Comparison of ENCODE assay signal across 8 cellular contexts in the genomic region with DNA sequence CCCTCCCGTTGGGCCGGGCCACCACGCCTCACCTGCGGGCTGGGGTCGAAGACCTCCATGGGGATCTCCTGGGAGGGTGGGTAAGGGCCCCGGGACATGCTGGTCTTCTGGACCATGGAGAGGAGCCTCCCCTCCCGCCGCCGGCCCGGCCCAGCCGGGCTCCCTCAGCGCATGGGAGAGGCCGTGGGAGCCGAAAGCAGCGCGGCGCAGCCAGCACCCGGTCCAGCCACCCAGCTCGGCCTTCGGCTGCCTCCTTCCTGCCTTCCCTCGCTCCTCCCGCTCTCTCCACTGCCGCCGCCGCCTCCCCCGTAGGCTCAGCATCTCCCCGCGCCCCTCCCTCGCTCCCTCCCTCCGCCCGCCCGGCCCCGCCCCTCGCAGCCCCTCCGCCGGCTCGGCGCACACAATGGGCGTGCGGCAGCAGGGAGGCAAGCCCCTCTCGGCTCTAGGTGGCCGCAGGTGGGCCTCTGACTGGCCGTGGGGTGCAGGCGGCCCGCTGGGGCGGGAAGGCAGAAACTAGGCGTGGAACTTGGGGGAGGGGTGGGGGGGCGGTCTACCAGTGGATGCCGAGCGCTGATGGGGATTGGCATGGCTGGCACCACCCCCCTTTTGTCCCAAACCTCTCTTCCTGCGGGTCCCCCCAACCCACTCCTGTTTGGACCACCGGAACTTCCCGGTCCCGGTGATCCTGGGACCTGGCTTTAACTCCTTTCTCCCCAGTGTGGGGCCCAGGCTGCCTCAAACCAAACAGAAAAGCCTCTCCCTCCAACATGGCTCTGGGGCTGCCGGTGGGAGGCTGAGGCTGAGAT. TPM values are rescaled to one million over a fixed set of nuclear protein-coding genes. Genes with fewer than 3 reads are reported as not detected.
DNase-seq lines count a peak whose midpoint lies in the region; ATAC-seq and TF ChIP-seq lines count a peak whose summit lies in the region.

A gene (minus strand): TSS at position 290 of the 806 bp plus-strand sequence. CDS start 174 bp downstream, at position 116.

- H3K4me3 ChIP-seq in AG04449 (ENCODE audit: low read depth, low read length) = peak within 1 kb of the TSS; percentile 78

- CTCF ChIA-PET in AG04449 (lab: Yijun Ruan, JAX) = interaction anchor here (1.0 to 13.8 kb wide), 7 partner anchors 22 to 215 kb away, joined by 3 to 429 read pairs (median 6); no protein-coding TSS in a partner anchor
- CTCF ChIA-PET in activated CD4-positive, alpha-beta T cell treated with anti-CD3 and anti-CD28 coated beads for 36 hours (lab: Charles Lee) = interaction anchor here (1.3 to 4.2 kb wide), 2 partner anchors 34 to 44 kb away, joined by 5 to 22 read pairs; no protein-coding TSS in a partner anchor

- DNase-seq in AG04449 (ENCODE audit: low read depth, low spot score) (no peak), NCI-H345 (lab: John Stamatoyannopoulos, UW) (peak; percentile 83), chondrocyte (ENCODE audit: low spot score) (no peak)
- peak; percentile 86 for DNase-seq in activated CD4-positive, alpha-beta T cell treated with anti-CD3 and anti-CD28 coated beads for 36 hours
- peak; percentile 53 to 63 for DNase-seq in stimulated activated CD4-positive, alpha-beta T cell treated with anti-CD3 and anti-CD28 coated beads, Interleukin-15, amount 100 ng/mL, for 48 hours (ENCODE audit: low read depth in 2 of 2)

- H3K9me3 Mint-ChIP-seq in activated CD4-positive, alpha-beta T cell treated with anti-CD3 and anti-CD28 coated beads for 36 hours (ENCODE audit: low read depth) = no peaks in the 10 kb centered on the region
- H3K9me3 Mint-ChIP-seq in chondrocyte (ENCODE audit: low read depth) = no peaks in the 10 kb centered on the region

- no peaks in the 10 kb centered on the region for H3K27me3 Mint-ChIP-seq in activated CD4-positive, alpha-beta T cell treated with anti-CD3 and anti-CD28 coated beads for 36 hours
- no peaks in the 10 kb centered on the region for H3K27me3 Mint-ChIP-seq in chondrocyte (ENCODE audit: low read depth)

- TF ChIP-seq CTCF in AG04449 (IDR thresholded peaks at IDR 0.05; ENCODE audit: insufficient read depth, low read length, missing control alignments) = no peak
- TF ChIP-seq CTCF in chondrocyte (IDR thresholded peaks at IDR 0.05) = no peak

- intact Hi-C loops in activated CD4-positive, alpha-beta T cell treated with anti-CD3 and anti-CD28 coated beads for 36 hours (cut with DNase I, micrococcal nuclease) = loop anchor here (1.0 to 5.0 kb wide), 5 partner anchors 33 to 398 kb away; a partner anchor contains a TSS

- ATAC-seq in GM19351 (IDR thresholded peaks at IDR 0.05; ENCODE audit: unreplicated experiment) = peak; percentile 39
- ATAC-seq in activated CD4-positive, alpha-beta T cell treated with anti-CD3 and anti-CD28 coated beads for 36 hours = peak; percentile 67
- ATAC-seq in HG03520 (IDR thresholded peaks at IDR 0.05; ENCODE audit: unreplicated experiment) = no peak

- H3K4me1 Mint-ChIP-seq in activated CD4-positive, alpha-beta T cell treated with anti-CD3 and anti-CD28 coated beads for 36 hours = peaks cover 37% of the 10 kb centered on the region
- peaks cover 71% of the 10 kb centered on the region for H3K4me1 Mint-ChIP-seq in chondrocyte (ENCODE audit: low read depth)

- H3K4me3 Mint-ChIP-seq in activated CD4-positive, alpha-beta T cell treated with anti-CD3 and anti-CD28 coated beads for 36 hours = peak within 1 kb of the TSS; percentile 98
- H3K4me3 Mint-ChIP-seq in chondrocyte (ENCODE audit: unreplicated experiment) = peak within 1 kb of the TSS; percentile 80

- no peaks in the 10 kb centered on the region for H3K27me3 ChIP-seq in layer of hippocampus (ENCODE audit: control insufficient read depth, insufficient read depth, low read length)

- POLR2A ChIA-PET in AG04449 (lab: Yijun Ruan, JAX) = no interaction called here
- POLR2A ChIA-PET in activated CD4-positive, alpha-beta T cell treated with anti-CD3 and anti-CD28 coated beads for 36 hours (lab: Charles Lee) = interaction anchor here (0.6 kb wide), 1 partner anchor 33 kb away, joined by 3 read pairs; no protein-coding TSS in a partner anchor

- H3K27ac Mint-ChIP-seq in activated CD4-positive, alpha-beta T cell treated with anti-CD3 and anti-CD28 coated beads for 36 hours = peak within 1 kb of the TSS; percentile 100
- peak within 1 kb of the TSS; percentile 83 for H3K27ac Mint-ChIP-seq in chondrocyte (ENCODE audit: unreplicated experiment)

- H3K36me3 Mint-ChIP-seq in activated CD4-positive, alpha-beta T cell treated with anti-CD3 and anti-CD28 coated beads for 36 hours (ENCODE audit: low read depth) = peaks cover 29% of the 10 kb centered on the region
- peaks cover 24% of the 10 kb centered on the region for H3K36me3 Mint-ChIP-seq in chondrocyte (ENCODE audit: low read depth)

- H3K27ac ChIP-seq in layer of hippocampus (ENCODE audit: low read depth, low read length) = peak within 1 kb of the TSS; percentile 73

RNA-seq across cellular contexts. Expression of the gene that starts here (rescaled TPM):
- 10 to 100 TPM; 11.8 to 12.3 TPM for total RNA-seq in activated CD4-positive, alpha-beta T cell treated with anti-CD3 and anti-CD28 coated beads for 36 hours
- total RNA-seq in chondrocyte = 22.6 to 25.5 TPM (median 24.1 TPM) in 3 replicates

Comparison
In these comparisons a context has a peak if more than half of its experiments do, and no peak if none do; other contexts are left out.
1. DNase-seq: peak in NCI-H345 (single experiment), activated CD4-positive, alpha-beta T cell treated with anti-CD3 and anti-CD28 coated beads for 36 hours (single experiment) and stimulated activated CD4-positive, alpha-beta T cell treated with anti-CD3 and anti-CD28 coated beads, Interleukin-15, amount 100 ng/mL, for 48 hours (2 of 2); none in AG04449 (single experiment) and chondrocyte (single experiment).